ENCODE assay signal across 10 cellular contexts in genomic region chr19:40422428-40423226, GRCh38. TPM values are rescaled to one million over a fixed set of nuclear protein-coding genes. Genes with fewer than 3 reads are reported as not detected.
DNase-seq lines count a peak whose midpoint lies in the region; ATAC-seq and TF ChIP-seq lines count a peak whose summit lies in the region.
"Had no signal": no experiment of that assay in that cellular context is flagged by ENCODE, and none has a peak within 500 bp of the region (broad histone marks: within the 10 kb centered on the region; RNA-seq: fewer than 3 reads in every experiment).

No MANE protein-coding gene starts in this region.

- TF ChIP-seq EP300 in SK-N-SH (IDR thresholded peaks at IDR 0.05; ENCODE audit: borderline replicate concordance in 1 of 2, low read depth in 1 of 2, low read length in 1 of 2), result peak in 1 of 2 experiments; percentile 57; a peak in 1 of 4 replicates

- H4K20me1 ChIP-seq in SK-N-SH (ENCODE audit: insufficient read depth), result no peaks in the 10 kb centered on the region
- no peaks in the 10 kb centered on the region for H4K20me1 ChIP-seq in hepatocyte (ENCODE audit: insufficient read depth, poor library complexity, severe bottlenecking)

- H3K4me1 Mint-ChIP-seq in activated CD8-positive, alpha-beta T cell treated with anti-CD3 and anti-CD28 coated beads, Interleukin-2, amount 10 ng/mL, durations not matched to agents 7 days and 5 days (ENCODE audit: low read depth), result peaks cover 38% of the 10 kb centered on the region
- H3K4me1 Mint-ChIP-seq in stimulated activated effector memory CD8-positive, alpha-beta T cell treated with anti-CD3 and anti-CD28 coated beads, Interleukin-12 subunit alpha, Interleukin-12 subunit beta, amount 100 ng/mL, for 72 hours, result peaks cover 38% of the 10 kb centered on the region
- peaks cover 16 to 29% of the 10 kb centered on the region in 2 donors for H3K4me1 Mint-ChIP-seq in stimulated activated naive B cell treated with anti-CD40 and anti-IgM and Interleukin-4, amounts not matched to agents 10 μg/mL and 1 μg/mL and 100 μg/mL, for 72 hours

- H3K9ac ChIP-seq in SK-N-SH, result no peak overlapping the region

- no peaks in the 10 kb centered on the region for H3K9me2 ChIP-seq in SK-N-SH
- no peaks in the 10 kb centered on the region for H3K9me2 ChIP-seq in hepatocyte (replicated peaks; ENCODE audit: insufficient read depth)

- DNase-seq in SK-N-SH, result peak; percentile 57
- DNase-seq in activated CD8-positive, alpha-beta T cell treated with anti-CD3 and anti-CD28 coated beads, Interleukin-2, amount 10 ng/mL, durations not matched to agents 7 days and 5 days, result no peak
- no peak for DNase-seq in hepatocyte (ENCODE audit: low spot score)
- DNase-seq in stimulated activated effector memory CD8-positive, alpha-beta T cell treated with anti-CD3 and anti-CD28 coated beads, Interleukin-12 subunit alpha, Interleukin-12 subunit beta, amount 100 ng/mL, for 72 hours (ENCODE audit: low spot score in 2 of 2), result no peak
- no peak for DNase-seq in NCI-H2081 (lab: John Stamatoyannopoulos, UW)
- DNase-seq in stimulated activated naive B cell treated with anti-CD40 and anti-IgM and Interleukin-4, amounts not matched to agents 10 μg/mL and 1 μg/mL and 100 μg/mL, for 72 hours, result no peak
- DNase-seq: NCI-H2107; stimulated activated CD4-positive, alpha-beta T cell treated with anti-CD3 and anti-CD28 coated beads, Interleukin-12 subunit alpha, Interleukin-12 subunit beta, amount 100 ng/mL, for 4 hours had no signal

- H3K27me3 ChIP-seq in SK-N-SH (ENCODE audit: insufficient read depth) (no peaks in the 10 kb centered on the region), hepatocyte (no peaks in the 10 kb centered on the region)

- ATAC-seq in SK-N-SH treated with all-trans-retinoic acid at 6 μM for 48 hours (no peak), GM18868 (IDR thresholded peaks at IDR 0.05; ENCODE audit: unreplicated experiment) (no peak)
- ATAC-seq in activated CD8-positive, alpha-beta T cell treated with anti-CD3 and anti-CD28 coated beads, Interleukin-2, amount 10 ng/mL, durations not matched to agents 7 days and 5 days, result no peak
- ATAC-seq in stimulated activated effector memory CD8-positive, alpha-beta T cell treated with anti-CD3 and anti-CD28 coated beads, Interleukin-12 subunit alpha, Interleukin-12 subunit beta, amount 100 ng/mL, for 72 hours, result no peak
- no peak for ATAC-seq in stimulated activated naive B cell treated with anti-CD40 and anti-IgM and Interleukin-4, amounts not matched to agents 10 μg/mL and 1 μg/mL and 100 μg/mL, for 72 hours (replicated peaks)

- no peak for TF ChIP-seq RAD21 in SK-N-SH (IDR thresholded peaks at IDR 0.05; ENCODE audit: low read length)

- peaks cover 7 to 15% of the 10 kb centered on the region in 2 experiments for H3K36me3 ChIP-seq in SK-N-SH (replicated peaks in 1 of 2; ENCODE audit: control insufficient read depth in 1 of 2, insufficient read depth in 2 of 2, low read length in 1 of 2)
- no peaks in the 10 kb centered on the region for H3K36me3 ChIP-seq in hepatocyte (replicated peaks; ENCODE audit: insufficient read depth, low read depth)

- H3F3A ChIP-seq in SK-N-SH (replicated peaks; ENCODE audit: insufficient read depth), result peaks cover 35% of the 10 kb centered on the region

- TF ChIP-seq CTCF in SK-N-SH (IDR thresholded peaks at IDR 0.05) (no peak), hepatocyte (IDR thresholded peaks at IDR 0.05; ENCODE audit: poor library complexity) (no peak)

- H2AFZ ChIP-seq in SK-N-SH (ENCODE audit: low read depth) (no peak overlapping the region), hepatocyte (no peak overlapping the region)

- peaks cover 20% of the 10 kb centered on the region for H3K36me3 Mint-ChIP-seq in activated CD8-positive, alpha-beta T cell treated with anti-CD3 and anti-CD28 coated beads, Interleukin-2, amount 10 ng/mL, durations not matched to agents 7 days and 5 days (ENCODE audit: low read depth)
- H3K36me3 Mint-ChIP-seq in stimulated activated effector memory CD8-positive, alpha-beta T cell treated with anti-CD3 and anti-CD28 coated beads, Interleukin-12 subunit alpha, Interleukin-12 subunit beta, amount 100 ng/mL, for 72 hours, result peaks cover 59% of the 10 kb centered on the region
- peaks cover 6 to 7% of the 10 kb centered on the region in 2 donors for H3K36me3 Mint-ChIP-seq in stimulated activated naive B cell treated with anti-CD40 and anti-IgM and Interleukin-4, amounts not matched to agents 10 μg/mL and 1 μg/mL and 100 μg/mL, for 72 hours

- H3K4me3 ChIP-seq in SK-N-SH (ENCODE audit: low read depth in 2 of 2, low read length in 1 of 2) (no peak overlapping the region), hepatocyte (no peak overlapping the region)

- no peak overlapping the region for H3K4me3 Mint-ChIP-seq in activated CD8-positive, alpha-beta T cell treated with anti-CD3 and anti-CD28 coated beads, Interleukin-2, amount 10 ng/mL, durations not matched to agents 7 days and 5 days
- H3K4me3 Mint-ChIP-seq in stimulated activated effector memory CD8-positive, alpha-beta T cell treated with anti-CD3 and anti-CD28 coated beads, Interleukin-12 subunit alpha, Interleukin-12 subunit beta, amount 100 ng/mL, for 72 hours, result peak overlapping the region; percentile 96
- no peak overlapping the region for H3K4me3 Mint-ChIP-seq in stimulated activated naive B cell treated with anti-CD40 and anti-IgM and Interleukin-4, amounts not matched to agents 10 μg/mL and 1 μg/mL and 100 μg/mL, for 72 hours

- H3K9me3 ChIP-seq in SK-N-SH, result no peaks in the 10 kb centered on the region
- H3K9me3 ChIP-seq in hepatocyte (ENCODE audit: low read depth), result no peaks in the 10 kb centered on the region

- POLR2A ChIA-PET in SK-N-SH (lab: Yijun Ruan, JAX), result interaction anchor here (0.8 kb wide), 1 partner anchor 9 kb away, joined by 3 read pairs; no protein-coding TSS in a partner anchor
- POLR2A ChIA-PET in activated CD8-positive, alpha-beta T cell treated with anti-CD3 and anti-CD28 coated beads, Interleukin-2, amount 10 ng/mL, durations not matched to agents 7 days and 5 days (lab: Charles Lee), result interaction anchor here (1.3 kb wide), 1 partner anchor 21 kb away, joined by 6 read pairs; the partner anchor contains the start of gene SERTAD3

- H3K27ac ChIP-seq in SK-N-SH (ENCODE audit: low read depth in 2 of 2, low read length in 1 of 2) (peak overlapping the region in 1 of 2 experiments; percentile 39; a peak in 3 of 4 replicates), hepatocyte (peak overlapping the region; percentile 100)

- H3K4me1 ChIP-seq in SK-N-SH (ENCODE audit: control insufficient read depth in 1 of 2, insufficient read depth in 2 of 2, low read depth in 1 of 2, low read length in 1 of 2) (peaks cover 6 to 17% of the 10 kb centered on the region in 2 experiments; a peak in 3 of 4 replicates), hepatocyte (ENCODE audit: insufficient read depth) (peaks cover 17% of the 10 kb centered on the region)

- 0 out of 2 replicates have a peak overlapping the region, but pooled peaks have one; percentile 87 for H3K4me2 ChIP-seq in SK-N-SH
- H3K4me2 ChIP-seq in hepatocyte, result no peak overlapping the region

- H3K9me3 Mint-ChIP-seq in activated CD8-positive, alpha-beta T cell treated with anti-CD3 and anti-CD28 coated beads, Interleukin-2, amount 10 ng/mL, durations not matched to agents 7 days and 5 days (ENCODE audit: insufficient read depth), result no peaks in the 10 kb centered on the region
- no peaks in the 10 kb centered on the region for H3K9me3 Mint-ChIP-seq in stimulated activated effector memory CD8-positive, alpha-beta T cell treated with anti-CD3 and anti-CD28 coated beads, Interleukin-12 subunit alpha, Interleukin-12 subunit beta, amount 100 ng/mL, for 72 hours
- H3K9me3 Mint-ChIP-seq in stimulated activated naive B cell treated with anti-CD40 and anti-IgM and Interleukin-4, amounts not matched to agents 10 μg/mL and 1 μg/mL and 100 μg/mL, for 72 hours, result no peaks in the 10 kb centered on the region

- H3K27me3 Mint-ChIP-seq in activated CD8-positive, alpha-beta T cell treated with anti-CD3 and anti-CD28 coated beads, Interleukin-2, amount 10 ng/mL, durations not matched to agents 7 days and 5 days (ENCODE audit: low read depth), result no peaks in the 10 kb centered on the region
- peaks cover 5 to 9% of the 10 kb centered on the region in 2 donors for H3K27me3 Mint-ChIP-seq in stimulated activated naive B cell treated with anti-CD40 and anti-IgM and Interleukin-4, amounts not matched to agents 10 μg/mL and 1 μg/mL and 100 μg/mL, for 72 hours

- CTCF ChIA-PET in SK-N-SH (lab: Yijun Ruan, JAX), result interaction anchor here (0.6 to 2.4 kb wide), 5 partner anchors 10 to 452 kb away, joined by 3 to 15 read pairs (median 3); partner anchors contain the start of genes PRX and PSMC4
- CTCF ChIA-PET in activated CD8-positive, alpha-beta T cell treated with anti-CD3 and anti-CD28 coated beads, Interleukin-2, amount 10 ng/mL, durations not matched to agents 7 days and 5 days (lab: Charles Lee), result interaction anchor here (1.0 to 4.2 kb wide), 4 partner anchors 10 to 117 kb away, joined by 3 to 38 read pairs (median 13); partner anchors contain the start of genes BLVRB, C19orf47 and PLD3

- WGBS in SK-N-SH (ENCODE audit: low lambda C conversion rate), result 89% methylated on average over 10 of the region's 21 CpGs
- 87% methylated on average over 21 of the region's 21 CpGs for WGBS in hepatocyte (ENCODE audit: low lambda C conversion rate, missing lambda C conversion rate)

- peaks cover 36% of the 10 kb centered on the region for H3K79me2 ChIP-seq in SK-N-SH (ENCODE audit: insufficient read depth)
- H3K79me2 ChIP-seq in hepatocyte, result peaks cover 33% of the 10 kb centered on the region

- H3K27ac Mint-ChIP-seq in activated CD8-positive, alpha-beta T cell treated with anti-CD3 and anti-CD28 coated beads, Interleukin-2, amount 10 ng/mL, durations not matched to agents 7 days and 5 days, result peak overlapping the region; percentile 30
- H3K27ac Mint-ChIP-seq in stimulated activated effector memory CD8-positive, alpha-beta T cell treated with anti-CD3 and anti-CD28 coated beads, Interleukin-12 subunit alpha, Interleukin-12 subunit beta, amount 100 ng/mL, for 72 hours, result peak overlapping the region; percentile 87
- H3K27ac Mint-ChIP-seq in stimulated activated naive B cell treated with anti-CD40 and anti-IgM and Interleukin-4, amounts not matched to agents 10 μg/mL and 1 μg/mL and 100 μg/mL, for 72 hours, result no peak overlapping the region

RNA-seq across cellular contexts. Expression of gene SERTAD1, which starts 3.2 kb away (rescaled TPM):
- polyA plus RNA-seq in SK-N-SH (2012; rRNA removed) (7.1 and 10.4 TPM in 2 replicates), hepatocyte (17.9 and 23.6 TPM in 2 replicates)
- 6.5 and 7.6 TPM in 2 replicates for polyA plus RNA-seq in SK-N-SH (2012; cell fraction: cytosol; rRNA removed)
- 8.4 and 10.2 TPM in 2 replicates for polyA plus RNA-seq in SK-N-SH (2012; cell fraction: nucleus; rRNA removed)
- total RNA-seq in activated CD8-positive, alpha-beta T cell treated with anti-CD3 and anti-CD28 coated beads, Interleukin-2, amount 10 ng/mL, durations not matched to agents 7 days and 5 days, result 10 to 100 TPM in 1 of 2 experiments, 1 to 10 TPM in 1; 9.3 to 10.1 TPM
- total RNA-seq in hepatocyte, result 14.4 and 17.1 TPM in 2 replicates

RNA-seq across cellular contexts. Expression of gene PRX, which starts 9.4 kb away (rescaled TPM):
- polyA plus RNA-seq in SK-N-SH (2012; rRNA removed) (2.2 TPM in 2 replicates), hepatocyte (0.80 and 1.4 TPM in 2 replicates)
- polyA plus RNA-seq in SK-N-SH (2012; cell fraction: cytosol; rRNA removed), result 1.0 and 1.5 TPM in 2 replicates
- 2.9 and 4.3 TPM in 2 replicates for polyA plus RNA-seq in SK-N-SH (2012; cell fraction: nucleus; rRNA removed)
- total RNA-seq in activated CD8-positive, alpha-beta T cell treated with anti-CD3 and anti-CD28 coated beads, Interleukin-2, amount 10 ng/mL, durations not matched to agents 7 days and 5 days, result 1 to 10 TPM in 1 of 2 experiments, under 1 TPM in 1; 0.84 to 1.1 TPM
- 1.9 and 2.0 TPM in 2 replicates for total RNA-seq in hepatocyte

RNA-seq across cellular contexts. Expression of gene SERTAD3, which starts 21.5 kb away (rescaled TPM):
- polyA plus RNA-seq in SK-N-SH (2012; rRNA removed) (11.3 and 12.9 TPM in 2 replicates), hepatocyte (62.2 and 64.0 TPM in 2 replicates)
- polyA plus RNA-seq in SK-N-SH (2012; cell fraction: cytosol; rRNA removed), result 8.6 and 10.4 TPM in 2 replicates
- polyA plus RNA-seq in SK-N-SH (2012; cell fraction: nucleus; rRNA removed), result 8.0 and 9.5 TPM in 2 replicates
- total RNA-seq in activated CD8-positive, alpha-beta T cell treated with anti-CD3 and anti-CD28 coated beads, Interleukin-2, amount 10 ng/mL, durations not matched to agents 7 days and 5 days, result 10 to 100 TPM; 10.0 to 11.9 TPM
- total RNA-seq in hepatocyte, result 36.4 and 40.4 TPM in 2 replicates

RNA-seq across cellular contexts. Expression of gene HIPK4, which starts 32.6 kb away (rescaled TPM):
- polyA plus RNA-seq in SK-N-SH (2012; rRNA removed) (0.13 and 0.23 TPM in 2 replicates), hepatocyte (0.13 TPM in 1 of 2 replicates, not detected in the other)
- polyA plus RNA-seq in SK-N-SH (2012; cell fraction: cytosol; rRNA removed), result 0.01 and 0.09 TPM in 2 replicates
- 0.43 and 0.52 TPM in 2 replicates for polyA plus RNA-seq in SK-N-SH (2012; cell fraction: nucleus; rRNA removed)
- total RNA-seq in activated CD8-positive, alpha-beta T cell treated with anti-CD3 and anti-CD28 coated beads, Interleukin-2, amount 10 ng/mL, durations not matched to agents 7 days and 5 days, result under 1 TPM in 1 of 2 experiments, not detected in 1; 0.10 TPM
- total RNA-seq in hepatocyte, result 0.07 and 0.08 TPM in 2 replicates

RNA-seq across cellular contexts. Expression of gene BLVRB, which starts 42.9 kb away (rescaled TPM):
- 69.7 and 85.9 TPM in 2 replicates for polyA plus RNA-seq in SK-N-SH (2012; rRNA removed)
- polyA plus RNA-seq in SK-N-SH (2012; cell fraction: cytosol; rRNA removed), result 31.1 and 52.7 TPM in 2 replicates
- 44.1 and 51.8 TPM in 2 replicates for polyA plus RNA-seq in SK-N-SH (2012; cell fraction: nucleus; rRNA removed)
- 10 to 100 TPM; 15.1 to 16.5 TPM for total RNA-seq in activated CD8-positive, alpha-beta T cell treated with anti-CD3 and anti-CD28 coated beads, Interleukin-2, amount 10 ng/mL, durations not matched to agents 7 days and 5 days
- total RNA-seq in hepatocyte, result 114 and 116 TPM in 2 replicates
- polyA plus RNA-seq in hepatocyte, result 146 and 157 TPM in 2 replicates
